In the genomic region with DNA sequence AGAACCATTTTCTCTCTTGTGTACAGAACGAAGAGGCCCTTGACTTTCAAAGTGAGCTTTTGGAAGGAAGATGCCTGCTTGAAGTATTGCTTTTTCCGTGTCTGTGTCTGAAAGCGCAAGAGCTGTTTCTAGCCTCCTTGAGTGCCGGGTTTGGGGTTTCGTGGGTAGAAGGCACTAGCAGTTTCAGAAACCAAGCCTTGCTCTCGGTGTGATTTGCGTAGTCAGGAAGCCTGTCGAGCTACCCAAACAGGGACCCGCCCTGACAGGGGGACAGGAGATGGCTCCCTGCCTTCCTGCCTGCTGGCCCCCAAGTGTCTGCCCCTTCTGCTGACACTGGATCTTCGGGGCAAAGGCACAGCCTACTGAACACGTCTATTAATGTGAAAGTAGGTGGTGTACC, we compare ENCODE assay signal across 9 cellular contexts.
DNase-seq lines count a peak whose midpoint lies in the region; ATAC-seq and TF ChIP-seq lines count a peak whose summit lies in the region.
"Had no signal": no experiment of that assay in that cellular context is flagged by ENCODE, and none has a peak within 500 bp of the region (broad histone marks: within the 10 kb centered on the region; RNA-seq: fewer than 3 reads in every experiment).

No MANE protein-coding gene starts in this region.

- CTCF ChIA-PET in CD8-positive, alpha-beta memory T cell (lab: Charles Lee): interaction anchor here (0.7 to 1.9 kb wide), 3 partner anchors 56 to 323 kb away, joined by 3 to 10 read pairs (median 4); a partner anchor contains a TSS

- no peaks in the 10 kb centered on the region for H3K79me2 ChIP-seq in osteoblast (ENCODE audit: insufficient read depth, low read length)

- H3K4me1 Mint-ChIP-seq in CD8-positive, alpha-beta memory T cell: peaks cover 56 to 81% (median 72%) of the 10 kb centered on the region in 3 donors
- H3K4me1 Mint-ChIP-seq in nephron progenitor cell: peaks cover 16% of the 10 kb centered on the region

- H3K27me3 Mint-ChIP-seq in CD8-positive, alpha-beta memory T cell: no peaks in the 10 kb centered on the region
- peaks cover 28% of the 10 kb centered on the region for H3K27me3 Mint-ChIP-seq in nephron progenitor cell (ENCODE audit: low read depth, poor library complexity)

- ATAC-seq in HG02973 (IDR thresholded peaks at IDR 0.05; ENCODE audit: unreplicated experiment): peak; percentile 70

- peak overlapping the region; percentile 55 for H3K27ac ChIP-seq in CD8-positive, alpha-beta memory T cell (ENCODE audit: low read depth, low read length)
- no peak overlapping the region for H3K27ac ChIP-seq in osteoblast (ENCODE audit: low read depth, low read length)
- H3K27ac ChIP-seq: cardiac muscle cell had no signal

- H2AFZ ChIP-seq in osteoblast (ENCODE audit: low read length): no peak overlapping the region

- H3K4me3 Mint-ChIP-seq in CD8-positive, alpha-beta memory T cell: peak overlapping the region; percentile 46 to 77 (median 66)
- no peak overlapping the region for H3K4me3 Mint-ChIP-seq in nephron progenitor cell

- no peaks in the 10 kb centered on the region for H3K27me3 ChIP-seq in CD8-positive, alpha-beta memory T cell (ENCODE audit: insufficient read depth, low read length, poor library complexity, severe bottlenecking)
- H3K27me3 ChIP-seq in MG63: no peaks in the 10 kb centered on the region
- no peaks in the 10 kb centered on the region for H3K27me3 ChIP-seq in osteoblast (ENCODE audit: insufficient read depth, low read length)
- H3K27me3 ChIP-seq: cardiac muscle cell had no signal

- no peaks in the 10 kb centered on the region for H3K9me3 ChIP-seq in CD8-positive, alpha-beta memory T cell (ENCODE audit: low read length)
- H3K9me3 ChIP-seq in MG63 (no peaks in the 10 kb centered on the region), osteoblast (ENCODE audit: low read depth, low read length) (no peaks in the 10 kb centered on the region)

- H4K20me1 ChIP-seq in osteoblast (ENCODE audit: insufficient read depth, low read length): no peaks in the 10 kb centered on the region

- TF ChIP-seq CTCF in nephron progenitor cell (IDR thresholded peaks at IDR 0.05): no peak
- TF ChIP-seq CTCF in osteoblast (IDR thresholded peaks at IDR 0.05; ENCODE audit: extremely low read depth, low read depth, low read length): no peak

- peak; percentile 27 to 83 (median 37) for DNase-seq in CD8-positive, alpha-beta memory T cell
- peak in 2 of 3 experiments; percentile 32 to 42 for DNase-seq in activated CD8-positive, alpha-beta memory T cell treated with anti-CD3 and anti-CD28 coated beads for 48 hours (ENCODE audit: low read depth in 2 of 3, low spot score in 2 of 3)
- DNase-seq in nephron progenitor cell (no peak), cerebellum (ENCODE audit: low spot score) (no peak), MG63 (no peak), HUDEP-2 (lab: John Stamatoyannopoulos, UW; ENCODE audit: unreplicated experiment in 76 of 76) (no peak), osteoblast (ENCODE audit: insufficient read length, low spot score, missing footprints) (no peak)

- POLR2A ChIA-PET in CD8-positive, alpha-beta memory T cell (lab: Charles Lee): interaction anchor here (0.5 to 1.9 kb wide), 4 partner anchors 8 to 322 kb away, joined by 4 to 8 read pairs (median 6); a partner anchor contains a TSS

- no peak overlapping the region for H3K4me2 ChIP-seq in osteoblast (ENCODE audit: insufficient read depth, low read length)

- H3K36me3 ChIP-seq in CD8-positive, alpha-beta memory T cell (ENCODE audit: insufficient read depth, low read length): no peaks in the 10 kb centered on the region
- H3K36me3 ChIP-seq in MG63: no peaks in the 10 kb centered on the region
- no peaks in the 10 kb centered on the region for H3K36me3 ChIP-seq in osteoblast (ENCODE audit: insufficient read depth, low read length)
- H3K36me3 ChIP-seq: cardiac muscle cell had no signal

- H3K36me3 Mint-ChIP-seq in CD8-positive, alpha-beta memory T cell: no peaks in the 10 kb centered on the region
- H3K36me3 Mint-ChIP-seq in nephron progenitor cell (ENCODE audit: low read depth): no peaks in the 10 kb centered on the region

- H3K4me1 ChIP-seq in CD8-positive, alpha-beta memory T cell (ENCODE audit: insufficient read depth, low read length): peaks cover 50% of the 10 kb centered on the region
- no peaks in the 10 kb centered on the region for H3K4me1 ChIP-seq in osteoblast (ENCODE audit: insufficient read depth, low read length)

- peak overlapping the region; percentile 80 to 99 (median 95) for H3K27ac Mint-ChIP-seq in CD8-positive, alpha-beta memory T cell
- peak overlapping the region; percentile 69 for H3K27ac Mint-ChIP-seq in nephron progenitor cell

- peak overlapping the region; percentile 7 for H3K4me3 ChIP-seq in CD8-positive, alpha-beta memory T cell (ENCODE audit: low read length)
- H3K4me3 ChIP-seq in MG63 (no peak overlapping the region), osteoblast (ENCODE audit: insufficient read depth, low read length) (no peak overlapping the region)
- H3K4me3 ChIP-seq: cardiac muscle cell had no signal

- H3K9me3 Mint-ChIP-seq in CD8-positive, alpha-beta memory T cell: no peaks in the 10 kb centered on the region
- H3K9me3 Mint-ChIP-seq in nephron progenitor cell: no peaks in the 10 kb centered on the region

Comparison
In these comparisons a context has a peak if more than half of its experiments do, and no peak if none do; other contexts are left out.
1. DNase-seq: peak in CD8-positive, alpha-beta memory T cell (5 of 5) and activated CD8-positive, alpha-beta memory T cell treated with anti-CD3 and anti-CD28 coated beads for 48 hours (2 of 3); none in nephron progenitor cell (single experiment), cerebellum (single experiment), MG63 (single experiment), HUDEP-2 (0 of 76) and osteoblast (single experiment).